Comparison of ENCODE assay signal across 31 cellular contexts in the genomic region with DNA sequence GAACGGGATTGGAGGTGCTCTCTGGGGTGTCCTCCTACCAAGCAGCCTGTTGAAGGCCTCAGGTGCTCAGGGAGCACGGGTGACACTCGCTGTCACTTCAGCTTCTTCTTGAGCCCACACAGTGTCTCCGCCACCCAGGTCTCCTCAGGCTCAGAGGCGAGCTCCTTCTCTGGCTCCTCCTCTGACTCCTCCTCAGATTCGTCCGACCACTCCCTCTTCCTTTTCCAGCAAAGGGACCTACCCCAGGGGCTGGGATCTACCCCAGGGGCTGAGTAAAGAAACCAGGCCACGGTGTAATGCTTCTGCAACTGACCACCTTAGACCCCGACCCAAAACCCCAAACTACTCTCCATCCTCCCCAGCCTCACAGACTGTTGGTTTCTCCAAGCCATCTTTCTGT.
"Had no signal": no experiment of that assay in that cellular context is flagged by ENCODE, and none has a peak within 500 bp of the region (broad histone marks: within the 10 kb centered on the region; RNA-seq: fewer than 3 reads in every experiment).

No MANE protein-coding gene starts in this region.

- H3K36me3 Mint-ChIP-seq: activated CD4-positive, alpha-beta memory T cell treated with anti-CD3 and anti-CD28 coated beads for 36 hours had no signal

- ATAC-seq: activated CD4-positive, CD25-positive, alpha-beta regulatory T cell treated with anti-CD3 and anti-CD28 coated beads, Interleukin-2, amount 50 U/mL, for 24 hours; activated CD8-positive, alpha-beta T cell treated with anti-CD3 and anti-CD28 coated beads, Interleukin-2, amount 10 ng/mL, durations not matched to agents 7 days and 5 days; activated naive CD8-positive, alpha-beta T cell treated with anti-CD3 and anti-CD28 coated beads, Interleukin-2, amount 50 U/mL, for 24 hours; activated T-cell treated with anti-CD3 and anti-CD28 coated beads, Interleukin-2, amount 50 U/mL, for 4 hours; body of pancreas; esophagus mucosa; T-helper 17 cell had no signal

- H3K27ac Mint-ChIP-seq: activated B cell treated with CpG ODN at 0.5 μM for 24 hours; activated CD4-positive, alpha-beta memory T cell treated with anti-CD3 and anti-CD28 coated beads for 36 hours; activated naive CD4-positive, alpha-beta T cell treated with anti-CD3 and anti-CD28 coated beads for 36 hours; activated naive CD4-positive, alpha-beta T cell treated with anti-CD3 and anti-CD28 coated beads, Interleukin-2, amount 50 U/mL, for 24 hours; activated naive CD8-positive, alpha-beta T cell treated with anti-CD3 and anti-CD28 coated beads for 36 hours; activated naive CD8-positive, alpha-beta T cell treated with anti-CD3 and anti-CD28 coated beads, Interleukin-2, amount 50 U/mL, for 24 hours; activated T-helper 2 cell treated with anti-CD3 and anti-CD28 coated beads, Interferon-gamma antibody, Interleukin-2, Interleukin-4, amounts not matched to agents 10 μg/mL and 5 μg/mL and 100 μg/mL, durations not matched to agents 14 hours and 24 hours and 36 hours; endodermal cell; T-helper 2 cell treated with Interferon-gamma antibody and Interleukin-4, amounts not matched to agents 5 μg/mL and 100 μg/mL, for 36 hours had no signal

- H3K9me3 Mint-ChIP-seq: activated B cell treated with CpG ODN at 0.5 μM for 24 hours; activated CD4-positive, alpha-beta memory T cell treated with anti-CD3 and anti-CD28 coated beads for 36 hours; activated naive CD4-positive, alpha-beta T cell treated with anti-CD3 and anti-CD28 coated beads for 36 hours; activated naive CD4-positive, alpha-beta T cell treated with anti-CD3 and anti-CD28 coated beads, Interleukin-2, amount 50 U/mL, for 24 hours; activated naive CD8-positive, alpha-beta T cell treated with anti-CD3 and anti-CD28 coated beads for 36 hours; activated naive CD8-positive, alpha-beta T cell treated with anti-CD3 and anti-CD28 coated beads, Interleukin-2, amount 50 U/mL, for 24 hours; activated T-cell treated with anti-CD3 and anti-CD28 coated beads, Interleukin-2, amount 50 U/mL, for 4 hours; activated T-helper 2 cell treated with anti-CD3 and anti-CD28 coated beads, Interferon-gamma antibody, Interleukin-2, Interleukin-4, amounts not matched to agents 10 μg/mL and 5 μg/mL and 100 μg/mL, durations not matched to agents 14 hours and 24 hours and 36 hours; T-helper 2 cell treated with Interferon-gamma antibody and Interleukin-4, amounts not matched to agents 5 μg/mL and 100 μg/mL, for 36 hours had no signal

- H3K9me3 ChIP-seq: adrenal gland, body of pancreas, colonic mucosa had no signal

- H3K27ac ChIP-seq: adrenal gland, body of pancreas, cardiac muscle cell, colonic mucosa, dorsolateral prefrontal cortex, WERI-Rb-1 had no signal

- H3K4me1 Mint-ChIP-seq: activated B cell treated with CpG ODN at 0.5 μM for 24 hours; activated naive CD4-positive, alpha-beta T cell treated with anti-CD3 and anti-CD28 coated beads, Interleukin-2, amount 50 U/mL, for 24 hours; endodermal cell had no signal

- DNase-seq: activated B cell treated with CpG ODN at 0.5 μM for 24 hours; activated CD4-positive, alpha-beta memory T cell treated with anti-CD3 and anti-CD28 coated beads for 36 hours; activated CD4-positive, alpha-beta T cell treated with anti-CD3 and anti-CD28 coated beads for 48 hours; activated CD4-positive, alpha-beta T cell treated with anti-CD3 and anti-CD28 coated beads, Interleukin-2, amount 50 U/mL, for 1 hour; activated CD8-positive, alpha-beta T cell treated with anti-CD3 and anti-CD28 coated beads, Interleukin-2, amount 10 ng/mL, durations not matched to agents 7 days and 5 days; activated effector memory CD4-positive, alpha-beta T cell treated with anti-CD3 and anti-CD28 coated beads, Interleukin-2, amount 50 U/mL, for 16 hours; activated naive CD4-positive, alpha-beta T cell treated with anti-CD3 and anti-CD28 coated beads for 36 hours; activated naive CD8-positive, alpha-beta T cell treated with anti-CD3 and anti-CD28 coated beads for 36 hours; activated naive CD8-positive, alpha-beta T cell treated with anti-CD3 and anti-CD28 coated beads, Interleukin-2, amount 50 U/mL, for 24 hours; activated T-cell treated with anti-CD3 and anti-CD28 coated beads, Interleukin-2, amount 50 U/mL, for 4 hours; amygdala; aorta; body of pancreas; central memory CD4-positive, alpha-beta T cell; cerebellar nuclear complex; colonic mucosa; dorsolateral prefrontal cortex; effector memory CD4-positive, alpha-beta T cell; endodermal cell; foreskin fibroblast; T-helper 1 cell; T-helper 17 cell; T1000; WERI-Rb-1 had no signal

- H3K4me3 Mint-ChIP-seq: activated B cell treated with CpG ODN at 0.5 μM for 24 hours; activated CD4-positive, alpha-beta memory T cell treated with anti-CD3 and anti-CD28 coated beads for 36 hours; activated CD8-positive, alpha-beta T cell treated with anti-CD3 and anti-CD28 coated beads, Interleukin-2, amount 10 ng/mL, durations not matched to agents 7 days and 5 days; activated naive CD4-positive, alpha-beta T cell treated with anti-CD3 and anti-CD28 coated beads for 36 hours; activated naive CD4-positive, alpha-beta T cell treated with anti-CD3 and anti-CD28 coated beads, Interleukin-2, amount 50 U/mL, for 24 hours; activated naive CD8-positive, alpha-beta T cell treated with anti-CD3 and anti-CD28 coated beads for 36 hours; activated naive CD8-positive, alpha-beta T cell treated with anti-CD3 and anti-CD28 coated beads, Interleukin-2, amount 50 U/mL, for 24 hours; activated T-cell treated with anti-CD3 and anti-CD28 coated beads, Interleukin-2, amount 50 U/mL, for 4 hours; endodermal cell; T-helper 17 cell; T-helper 2 cell treated with Interferon-gamma antibody and Interleukin-4, amounts not matched to agents 5 μg/mL and 100 μg/mL, for 36 hours had no signal

- H3K27me3 ChIP-seq: adrenal gland, body of pancreas, cardiac muscle cell, colonic mucosa, dorsolateral prefrontal cortex had no signal

- H3K27me3 Mint-ChIP-seq: activated B cell treated with CpG ODN at 0.5 μM for 24 hours; activated CD4-positive, alpha-beta memory T cell treated with anti-CD3 and anti-CD28 coated beads for 36 hours; activated naive CD4-positive, alpha-beta T cell treated with anti-CD3 and anti-CD28 coated beads, Interleukin-2, amount 50 U/mL, for 24 hours; activated naive CD8-positive, alpha-beta T cell treated with anti-CD3 and anti-CD28 coated beads for 36 hours; activated naive CD8-positive, alpha-beta T cell treated with anti-CD3 and anti-CD28 coated beads, Interleukin-2, amount 50 U/mL, for 24 hours; T-helper 17 cell had no signal
